ENCODE assay signal across 12 cellular contexts in genomic region chr5:123438244-123438643, GRCh38. TPM values are rescaled to one million over a fixed set of nuclear protein-coding genes. Genes with fewer than 3 reads are reported as not detected.
DNase-seq lines count a peak whose midpoint lies in the region; ATAC-seq and TF ChIP-seq lines count a peak whose summit lies in the region.
"Had no signal": no experiment of that assay in that cellular context is flagged by ENCODE, and none has a peak within 500 bp of the region (broad histone marks: within the 10 kb centered on the region; RNA-seq: fewer than 3 reads in every experiment).

No MANE protein-coding gene starts in this region.

- CTCF ChIA-PET in CD4-positive, alpha-beta T cell (lab: Charles Lee): no interaction called here

- peaks cover 26% of the 10 kb centered on the region for H3K4me1 Mint-ChIP-seq in T-helper 1 cell treated with Interleukin-12 subunit alpha and Interleukin-12 subunit beta and Interleukin-4 antibody, amounts not matched to agents 30 μg/mL and 1 μg/mL, for 36 hours (ENCODE audit: low read depth)
- no peaks in the 10 kb centered on the region for H3K4me1 Mint-ChIP-seq in CD4-positive, alpha-beta T cell (ENCODE audit: low read depth)

- H3K27ac Mint-ChIP-seq in T-helper 1 cell treated with Interleukin-12 subunit alpha and Interleukin-12 subunit beta and Interleukin-4 antibody, amounts not matched to agents 30 μg/mL and 1 μg/mL, for 36 hours: peak overlapping the region; percentile 80
- H3K27ac Mint-ChIP-seq in CD4-positive, alpha-beta T cell: no peak overlapping the region

- H3F3A ChIP-seq in MM.1S (ENCODE audit: insufficient read depth, low read length): no peaks in the 10 kb centered on the region

- H3K36me3 ChIP-seq in MM.1S (replicated peaks; ENCODE audit: insufficient read depth, low read length): no peaks in the 10 kb centered on the region
- H3K36me3 ChIP-seq: uterus had no signal

- H3K36me3 Mint-ChIP-seq in T-helper 1 cell treated with Interleukin-12 subunit alpha and Interleukin-12 subunit beta and Interleukin-4 antibody, amounts not matched to agents 30 μg/mL and 1 μg/mL, for 36 hours (ENCODE audit: low read depth): no peaks in the 10 kb centered on the region
- H3K36me3 Mint-ChIP-seq in CD4-positive, alpha-beta T cell (ENCODE audit: low read depth): no peaks in the 10 kb centered on the region

- POLR2A ChIA-PET in CD4-positive, alpha-beta T cell (lab: Charles Lee): interaction anchor here (1.7 kb wide), 1 partner anchor 15 kb away, joined by 13 read pairs; the partner anchor contains the start of gene CEP120

- no peaks in the 10 kb centered on the region for H3K9me2 ChIP-seq in MM.1S (replicated peaks; ENCODE audit: insufficient read depth, low read length)

- H3K9me3 Mint-ChIP-seq in T-helper 1 cell treated with Interleukin-12 subunit alpha and Interleukin-12 subunit beta and Interleukin-4 antibody, amounts not matched to agents 30 μg/mL and 1 μg/mL, for 36 hours: no peaks in the 10 kb centered on the region
- no peaks in the 10 kb centered on the region for H3K9me3 Mint-ChIP-seq in CD4-positive, alpha-beta T cell

- no peak overlapping the region for H3K4me3 Mint-ChIP-seq in T-helper 1 cell treated with Interleukin-12 subunit alpha and Interleukin-12 subunit beta and Interleukin-4 antibody, amounts not matched to agents 30 μg/mL and 1 μg/mL, for 36 hours
- H3K4me3 Mint-ChIP-seq in CD4-positive, alpha-beta T cell: no peak overlapping the region

- no peak overlapping the region for H3K9ac ChIP-seq in MM.1S (ENCODE audit: low read length)

- no peak overlapping the region for H2AFZ ChIP-seq in MM.1S (ENCODE audit: low read length)

- TF ChIP-seq CTCF in GM12865 (IDR thresholded peaks at IDR 0.05; ENCODE audit: insufficient read depth, low read depth, low read length, missing control alignments) (no peak), MM.1S (IDR thresholded peaks at IDR 0.05; ENCODE audit: low read length) (no peak)
- TF ChIP-seq CTCF in CD4-positive, alpha-beta T cell (IDR thresholded peaks at IDR 0.05): no peak

- no peaks in the 10 kb centered on the region for H3K9me3 ChIP-seq in MM.1S (replicated peaks; ENCODE audit: insufficient read depth, low read length)
- H3K9me3 ChIP-seq in CD4-positive, alpha-beta T cell (ENCODE audit: control insufficient read depth, low read length): no peaks in the 10 kb centered on the region
- H3K9me3 ChIP-seq: uterus had no signal

- H3K4me1 ChIP-seq in MM.1S (ENCODE audit: low read length): no peaks in the 10 kb centered on the region
- H3K4me1 ChIP-seq: Caco-2, uterus had no signal

- no peak overlapping the region for H3K4me3 ChIP-seq in GM12865 (ENCODE audit: low read depth, low read length)
- no peak overlapping the region for H3K4me3 ChIP-seq in MM.1S (ENCODE audit: low read length)
- H3K4me3 ChIP-seq: uterus had no signal

- no peaks in the 10 kb centered on the region for H3K27me3 ChIP-seq in MM.1S (replicated peaks; ENCODE audit: insufficient read depth, low read length)
- H3K27me3 ChIP-seq in CD4-positive, alpha-beta T cell (ENCODE audit: control insufficient read depth, insufficient read depth, low read length): no peaks in the 10 kb centered on the region
- H3K27me3 ChIP-seq: uterus had no signal

- H3K27ac ChIP-seq in MM.1S (ENCODE audit: low read length): no peak overlapping the region
- no peak overlapping the region for H3K27ac ChIP-seq in CD4-positive, alpha-beta T cell (ENCODE audit: low read depth, low read length)
- H3K27ac ChIP-seq: uterus had no signal

- intact Hi-C loops in CD4-positive, alpha-beta T cell (cut with DNase I, micrococcal nuclease): no loop called here

- no peak overlapping the region for H3K4me2 ChIP-seq in MM.1S (ENCODE audit: low read depth, low read length)

- no peaks in the 10 kb centered on the region for H3K79me2 ChIP-seq in MM.1S (ENCODE audit: low read length)

- DNase-seq in GM12865 (ENCODE audit: low read depth) (peak; percentile 69), SIG-M5 (lab: John Stamatoyannopoulos, UW) (no peak), AG20443 (ENCODE audit: low spot score) (no peak), MM.1S (no peak)
- no peak for DNase-seq in CD4-positive, alpha-beta T cell
- DNase-seq: Caco-2, islet precursor cell, NCI-H1417 treated with DMSO at 0.1 percent for 48 hours, uterus had no signal

- no peaks in the 10 kb centered on the region for H3K27me3 Mint-ChIP-seq in T-helper 1 cell treated with Interleukin-12 subunit alpha and Interleukin-12 subunit beta and Interleukin-4 antibody, amounts not matched to agents 30 μg/mL and 1 μg/mL, for 36 hours (ENCODE audit: low read depth)
- no peaks in the 10 kb centered on the region for H3K27me3 Mint-ChIP-seq in CD4-positive, alpha-beta T cell

- no peaks in the 10 kb centered on the region for H4K20me1 ChIP-seq in MM.1S (ENCODE audit: insufficient read depth, low read length)

- ATAC-seq in GM19023 (IDR thresholded peaks at IDR 0.05; ENCODE audit: unreplicated experiment) (peak; percentile 78), HG02798 (IDR thresholded peaks at IDR 0.05; ENCODE audit: poor library complexity, unreplicated experiment) (peak; percentile 85)
- ATAC-seq in CD4-positive, alpha-beta T cell (ENCODE audit: poor library complexity): no peak

RNA-seq across cellular contexts. Expression of gene CEP120, which starts 15.0 kb away (rescaled TPM):
- total RNA-seq in CD4-positive, alpha-beta T cell: 10 to 100 TPM; 69.9 to 74.9 TPM
